18 cellular contexts compared by ENCODE assay signal in genomic region chr6:15065603-15066002, GRCh38.
DNase-seq lines count a peak whose midpoint lies in the region; ATAC-seq, FAIRE-seq and TF ChIP-seq lines count a peak whose summit lies in the region.
"Had no signal": no experiment of that assay in that cellular context is flagged by ENCODE, and none has a peak within 500 bp of the region (broad histone marks: within the 10 kb centered on the region; RNA-seq: fewer than 3 reads in every experiment).

No MANE protein-coding gene starts in this region.

- peak; percentile 90 for DNase-seq in AG04450 (ENCODE audit: low read depth, low spot score)
- peak; percentile 71 for DNase-seq in amniotic epithelial cell (ENCODE audit: low read depth)
- no peak for DNase-seq in keratinocyte (ENCODE audit: low read depth, low spot score)
- DNase-seq in HepG2 (ENCODE audit: low spot score): no peak
- DNase-seq in cardiac septum (ENCODE audit: low spot score): no peak
- DNase-seq in chondrocyte (ENCODE audit: low spot score): no peak
- no peak for DNase-seq in GM13977 (ENCODE audit: low spot score)
- DNase-seq: activated CD4-positive, alpha-beta memory T cell treated with anti-CD3 and anti-CD28 coated beads, Interleukin-2, amount 10 ng/mL, durations not matched to agents 7 days and 5 days; activated naive CD8-positive, alpha-beta T cell treated with anti-CD3 and anti-CD28 coated beads for 36 hours; activated T-cell treated with anti-CD3 and anti-CD28 coated beads, Interleukin-2, amount 50 U/mL, for 48 hours; central memory CD4-positive, alpha-beta T cell; GF-D8; head of caudate nucleus; kidney; NCI-H2107; stimulated activated naive CD4-positive, alpha-beta T cell had no signal

- no peak for ATAC-seq in HepG2

- H3K4me3 Mint-ChIP-seq in chondrocyte (ENCODE audit: unreplicated experiment): no peak overlapping the region
- H3K4me3 Mint-ChIP-seq: activated CD4-positive, alpha-beta memory T cell treated with anti-CD3 and anti-CD28 coated beads, Interleukin-2, amount 10 ng/mL, durations not matched to agents 7 days and 5 days; activated naive CD8-positive, alpha-beta T cell treated with anti-CD3 and anti-CD28 coated beads for 36 hours; type B pancreatic cell had no signal

- in situ Hi-C loops in HepG2 (cut with HindIII; ENCODE audit: extremely low pct_ligation_motif_present, low pct_unique_long_range_greater_than_20kb): no loop called here
- in situ Hi-C loops in GM13977 (cut with MboI; ENCODE audit: low pct_unique_long_range_greater_than_20kb, low sequenced_read_pairs, unreplicated experiment): no loop called here

- CTCF ChIA-PET in AG04450 (lab: Charles Lee): interaction anchor here (0.6 kb wide), 2 partner anchors 379 to 1295 kb away, joined by 3 to 5 read pairs; no protein-coding TSS in a partner anchor
- CTCF ChIA-PET in HEK293 (lab: Yijun Ruan, JAX): interaction anchor here (0.5 to 1.4 kb wide), 2 partner anchors 9 to 1260 kb away, joined by 3 to 4 read pairs; no protein-coding TSS in a partner anchor
- CTCF ChIA-PET in HepG2 (lab: Yijun Ruan, JAX; ENCODE audit: low intra/inter-chr PET ratio, low total read pairs): no interaction called here

- no peak for TF ChIP-seq POLR2A in HepG2 (IDR thresholded peaks at IDR 0.05; ENCODE audit: insufficient read depth in 1 of 2, low read depth in 2 of 2, low read length in 2 of 2)

- H3K36me3 ChIP-seq in HEK293 (ENCODE audit: control insufficient read depth in 2 of 2, insufficient read depth in 1 of 2, low read length in 2 of 2) (no peaks in the 10 kb centered on the region), keratinocyte (ENCODE audit: control insufficient read depth in 2 of 2, extremely low read depth in 1 of 2, insufficient read depth in 2 of 2, low read length in 2 of 2) (no peaks in the 10 kb centered on the region), HepG2 (replicated peaks in 1 of 2; ENCODE audit: control insufficient read depth in 1 of 2, insufficient read depth in 2 of 2, low read length in 2 of 2) (no peaks in the 10 kb centered on the region)

- H3K4me1 Mint-ChIP-seq in chondrocyte (ENCODE audit: low read depth): peaks cover 11% of the 10 kb centered on the region
- H3K4me1 Mint-ChIP-seq: activated CD4-positive, alpha-beta memory T cell treated with anti-CD3 and anti-CD28 coated beads, Interleukin-2, amount 10 ng/mL, durations not matched to agents 7 days and 5 days; activated naive CD8-positive, alpha-beta T cell treated with anti-CD3 and anti-CD28 coated beads for 36 hours had no signal

- H3K9me1 ChIP-seq in keratinocyte (ENCODE audit: control insufficient read depth, extremely low read depth, insufficient read depth, low read length): peaks cover 2% of the 10 kb centered on the region

- no peak overlapping the region for H3K4me3 ChIP-seq in AG04450 (ENCODE audit: low read depth, low read length)
- no peak overlapping the region for H3K4me3 ChIP-seq in HEK293 (ENCODE audit: low read depth, low read length)
- no peak overlapping the region for H3K4me3 ChIP-seq in keratinocyte (ENCODE audit: control insufficient read depth in 2 of 3, extremely low read depth in 1 of 3, insufficient read depth in 2 of 3, low read depth in 1 of 3, low read length in 3 of 3)
- no peak overlapping the region for H3K4me3 ChIP-seq in HepG2 (replicated peaks in 1 of 3; ENCODE audit: insufficient read depth in 1 of 3, low read depth in 2 of 3, low read length in 3 of 3)

- POLR2A ChIA-PET in AG04450 (lab: Yijun Ruan, JAX) (interaction anchor here (0.6 to 1.8 kb wide), 9 partner anchors 141 to 854 kb away, joined by 3 to 9 read pairs (median 3); no protein-coding TSS in a partner anchor), HEK293 (lab: Yijun Ruan, JAX) (interaction anchor here (1.1 kb wide), 1 partner anchor 180 kb away, joined by 5 read pairs; the partner anchor contains the start of gene JARID2), HepG2 (lab: Yijun Ruan, JAX) (no interaction called here)

- H3K9ac ChIP-seq in keratinocyte (ENCODE audit: control insufficient read depth, extremely low read depth, insufficient read depth, low read length): no peak overlapping the region
- no peak overlapping the region for H3K9ac ChIP-seq in HepG2 (ENCODE audit: insufficient read depth, low read depth, low read length)

- TF ChIP-seq CTCF in AG04450 (IDR thresholded peaks at IDR 0.05; ENCODE audit: low read depth, low read length) (no peak), HEK293 (tag by site-specific recombination; IDR thresholded peaks at IDR 0.05) (no peak), keratinocyte (optimal IDR thresholded peaks at IDR 0.05 in 1 of 3, IDR thresholded peaks at IDR 0.05 in 1 of 3, conservative IDR thresholded peaks at IDR 0.05 in 1 of 3; ENCODE audit: extremely low read depth in 1 of 3, insufficient read depth in 2 of 3, low read length in 3 of 3) (no peak), HepG2 (CRISPR knock-in tag; IDR thresholded peaks at IDR 0.05) (no peak), chondrocyte (IDR thresholded peaks at IDR 0.05) (no peak), GM13977 (IDR thresholded peaks at IDR 0.05; ENCODE audit: extremely low read depth, insufficient read depth, missing control alignments) (no peak)

- H3K27ac Mint-ChIP-seq in chondrocyte (ENCODE audit: unreplicated experiment): no peak overlapping the region
- H3K27ac Mint-ChIP-seq: activated CD4-positive, alpha-beta memory T cell treated with anti-CD3 and anti-CD28 coated beads, Interleukin-2, amount 10 ng/mL, durations not matched to agents 7 days and 5 days; activated naive CD8-positive, alpha-beta T cell treated with anti-CD3 and anti-CD28 coated beads for 36 hours; type B pancreatic cell had no signal

- intact Hi-C loops in HepG2 (cut with micrococcal nuclease; ENCODE audit: unreplicated experiment): no loop called here
- intact Hi-C loops in cardiac septum (cut with DNase I): no loop called here

- BruUV-seq in HepG2 (replicated peaks; lab: Mats Ljungman, UMichigan): no TSS peak

- peak overlapping the region; percentile 84 for H3K27ac ChIP-seq in AG04450 (ENCODE audit: low read depth, low read length)
- no peak overlapping the region for H3K27ac ChIP-seq in HEK293 (ENCODE audit: extremely low read depth, low read depth, low read length)
- peak overlapping the region; percentile 75 for H3K27ac ChIP-seq in keratinocyte (ENCODE audit: control insufficient read depth, insufficient read depth, low read length)
- no peak overlapping the region for H3K27ac ChIP-seq in HepG2 (ENCODE audit: extremely low read length, insufficient read depth, low read length)

- H2AFZ ChIP-seq in keratinocyte (ENCODE audit: control insufficient read depth, low read length): no peak overlapping the region
- no peak overlapping the region for H2AFZ ChIP-seq in HepG2 (ENCODE audit: low read length)

- TF ChIP-seq EP300 in HepG2 (IDR thresholded peaks at IDR 0.05; ENCODE audit: low read depth in 2 of 2, low read length in 2 of 2): no peak
- no peak for TF ChIP-seq EP300 in HepG2 (CRISPR knock-in tag; IDR thresholded peaks at IDR 0.05; ENCODE audit: borderline replicate concordance)

- 19% methylated on average over 3 of the region's 3 CpGs for WGBS in HepG2 (ENCODE audit: low lambda C conversion rate)

- no peak for FAIRE-seq in keratinocyte (lab: Jason Lieb, UNC)
- FAIRE-seq in HepG2 (lab: Jason Lieb, UNC): no peak
- FAIRE-seq: kidney had no signal

- H3K4me1 ChIP-seq in HEK293 (ENCODE audit: control insufficient read depth, insufficient read depth, low read length) (peaks cover 5% of the 10 kb centered on the region; the same call in 1 of the 2 replicates), keratinocyte (ENCODE audit: control insufficient read depth, extremely low read depth, insufficient read depth, low read length) (peaks cover 32% of the 10 kb centered on the region), HepG2 (ENCODE audit: insufficient read depth, low read length) (no peaks in the 10 kb centered on the region)

- no peaks in the 10 kb centered on the region for H3K36me3 Mint-ChIP-seq in chondrocyte (ENCODE audit: low read depth)
- H3K36me3 Mint-ChIP-seq: activated naive CD8-positive, alpha-beta T cell treated with anti-CD3 and anti-CD28 coated beads for 36 hours; type B pancreatic cell had no signal

- no peak overlapping the region for H3K4me2 ChIP-seq in keratinocyte (ENCODE audit: control insufficient read depth, extremely low read depth, insufficient read depth, low read depth, low read length)
- H3K4me2 ChIP-seq in HepG2 (ENCODE audit: low read depth, low read length): no peak overlapping the region

- H3K27me3 ChIP-seq in AG04450 (ENCODE audit: control insufficient read depth, insufficient read depth, low read length) (no peaks in the 10 kb centered on the region), keratinocyte (ENCODE audit: control insufficient read depth, extremely low read depth, insufficient read depth, low read length) (no peaks in the 10 kb centered on the region), HepG2 (ENCODE audit: control insufficient read depth in 1 of 2, insufficient read depth in 2 of 2, low read length in 2 of 2) (no peaks in the 10 kb centered on the region; a peak in 1 of 5 replicates)

- no peaks in the 10 kb centered on the region for H3K9me3 Mint-ChIP-seq in chondrocyte (ENCODE audit: low read depth)
- H3K9me3 Mint-ChIP-seq: activated naive CD8-positive, alpha-beta T cell treated with anti-CD3 and anti-CD28 coated beads for 36 hours; type B pancreatic cell had no signal

- H3K9me3 ChIP-seq in AG04450 (ENCODE audit: control insufficient read depth, insufficient read depth, low read length) (no peaks in the 10 kb centered on the region), HEK293 (ENCODE audit: control insufficient read depth, insufficient read depth, low read depth, low read length) (no peaks in the 10 kb centered on the region), keratinocyte (ENCODE audit: control insufficient read depth, low read depth, low read length) (no peaks in the 10 kb centered on the region), HepG2 (ENCODE audit: low read length) (no peaks in the 10 kb centered on the region)

- no peaks in the 10 kb centered on the region for H3K27me3 Mint-ChIP-seq in chondrocyte (ENCODE audit: low read depth)
- H3K27me3 Mint-ChIP-seq: activated CD4-positive, alpha-beta memory T cell treated with anti-CD3 and anti-CD28 coated beads, Interleukin-2, amount 10 ng/mL, durations not matched to agents 7 days and 5 days; activated naive CD8-positive, alpha-beta T cell treated with anti-CD3 and anti-CD28 coated beads for 36 hours had no signal

- dilution Hi-C loops in keratinocyte (cut with MboI; ENCODE audit: extremely low pct_ligation_motif_present, low sequenced_read_pairs): no loop called here

- H3K79me2 ChIP-seq in keratinocyte (ENCODE audit: control insufficient read depth, insufficient read depth, low read length): no peaks in the 10 kb centered on the region
- H3K79me2 ChIP-seq in HepG2 (ENCODE audit: insufficient read depth, low read length): no peaks in the 10 kb centered on the region

- TF ChIP-seq RAD21 in HepG2 (CRISPR knock-in tag; IDR thresholded peaks at IDR 0.05): no peak

- H4K20me1 ChIP-seq in keratinocyte (ENCODE audit: control insufficient read depth, extremely low read depth, insufficient read depth, low read length) (no peaks in the 10 kb centered on the region), HepG2 (ENCODE audit: insufficient read depth, low read length) (no peaks in the 10 kb centered on the region)

TF ChIP-seq in HEK293, 187 proteins besides CTCF, POLR2A, EP300 and RAD21 (continues in another document):
- no peak for TF ChIP-seq ZNF426 (tag by site-specific recombination; IDR thresholded peaks at IDR 0.05)

TF ChIP-seq in HepG2, 621 proteins besides CTCF, POLR2A, EP300 and RAD21 (continues in another document):
- no peak for TF ChIP-seq DNMT1 (CRISPR knock-in tag; IDR thresholded peaks at IDR 0.05)

Comparison
In these comparisons a context has a peak if more than half of its experiments do, and no peak if none do; other contexts are left out.
1. DNase-seq: peak in AG04450 (single experiment) and amniotic epithelial cell (single experiment); none in keratinocyte (single experiment), HepG2 (single experiment), cardiac septum (single experiment), chondrocyte (single experiment) and GM13977 (single experiment).
2. H3K27ac ChIP-seq: peak in AG04450 (single experiment) and keratinocyte (single experiment); none in HEK293 (single experiment) and HepG2 (single experiment).